Comparison of ENCODE assay signal across 1 cellular context in genomic region chr17:70251704-70252103, GRCh38.
TF ChIP-seq lines count a peak whose summit lies in the region.

No MANE protein-coding gene starts in this region.

TF ChIP-seq in HEK293, 187 proteins besides CTCF, POLR2A, EP300 and RAD21 (continued from another document):
- TF ChIP-seq ZBTB11 (tag by site-specific recombination; conservative IDR thresholded peaks at IDR 0.05; ENCODE audit: low read depth) (no peak), EGR2 (tag by site-specific recombination; IDR thresholded peaks at IDR 0.05; ENCODE audit: low read depth) (no peak), OSR2 (tag by site-specific recombination; IDR thresholded peaks at IDR 0.05) (no peak), ZNF175 (tag by site-specific recombination; IDR thresholded peaks at IDR 0.05) (no peak), ZNF473 (tag by site-specific recombination; IDR thresholded peaks at IDR 0.05) (no peak), ZBTB20 (tag by site-specific recombination; IDR thresholded peaks at IDR 0.05) (no peak), SP3 (tag by site-specific recombination; IDR thresholded peaks at IDR 0.05) (no peak), ZFP3 (tag by site-specific recombination; IDR thresholded peaks at IDR 0.05; ENCODE audit: low read depth) (no peak)
